ENCODE assay signal across 8 cellular contexts in the genomic region with DNA sequence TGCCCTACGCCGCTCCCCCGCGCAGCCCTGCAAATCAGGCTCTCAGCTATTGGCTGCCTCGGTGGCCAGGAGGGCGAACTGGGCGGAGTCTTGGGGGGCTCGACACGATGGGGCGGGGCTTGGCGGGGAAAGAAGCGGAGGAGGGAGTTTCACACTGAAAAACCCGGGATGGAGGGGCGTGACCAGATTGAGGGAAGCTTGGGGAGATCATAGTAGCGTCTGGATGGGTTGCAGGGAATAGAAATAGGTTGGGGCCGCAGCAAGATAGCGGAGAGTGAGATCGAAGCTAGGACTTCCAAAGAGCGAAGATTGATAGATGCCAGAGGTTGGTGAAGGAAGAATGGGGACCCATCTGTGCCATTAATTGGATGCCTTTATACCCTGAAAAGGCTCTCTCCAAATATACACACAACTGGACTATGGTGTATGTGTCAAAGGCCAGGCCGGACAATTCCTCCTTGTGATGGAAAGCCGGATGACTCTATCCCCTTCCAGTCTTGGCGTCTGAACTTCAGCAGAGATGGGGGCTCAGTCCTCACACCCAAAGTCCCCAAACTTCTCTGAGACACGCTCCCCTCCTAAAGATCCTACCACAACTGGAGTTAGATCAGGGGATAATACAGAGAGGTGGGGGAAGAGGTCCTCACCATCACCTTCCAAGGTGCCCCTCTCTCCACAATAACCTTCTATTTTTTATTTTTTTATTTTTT. TPM values are rescaled to one million over a fixed set of nuclear protein-coding genes. Genes with fewer than 3 reads are reported as not detected.
DNase-seq lines count a peak whose midpoint lies in the region; ATAC-seq and TF ChIP-seq lines count a peak whose summit lies in the region.

No MANE protein-coding gene starts in this region.

- peaks cover 30 to 90% of the 10 kb centered on the region in 2 donors for H3K27me3 ChIP-seq in left lung

- H3K9me3 ChIP-seq in T-helper 17 cell (ENCODE audit: control insufficient read depth, low read length, poor library complexity, severe bottlenecking), result no peaks in the 10 kb centered on the region
- H3K9me3 ChIP-seq in left lung, result no peaks in the 10 kb centered on the region

- intact Hi-C loops in left lung (cut with DNase I), result no loop called here

- peaks cover 14% of the 10 kb centered on the region for H3K4me1 Mint-ChIP-seq in T-helper 17 cell

- H3K36me3 Mint-ChIP-seq in T-helper 17 cell (ENCODE audit: low read depth), result peaks cover 6% of the 10 kb centered on the region

- no peak overlapping the region for H3K27ac Mint-ChIP-seq in T-helper 17 cell

- DNase-seq in activated CD4-positive, alpha-beta T cell treated with anti-CD3 and anti-CD28 coated beads for 24 hours (ENCODE audit: low read depth in 2 of 2), result peak; percentile 31 to 39
- DNase-seq in activated CD4-positive, alpha-beta T cell treated with anti-CD3 and anti-CD28 coated beads for 1 hour, result no peak
- DNase-seq in T-helper 17 cell (peak in 1 of 3 donors; percentile 28), cerebellar cortex (ENCODE audit: low spot score) (peak; percentile 78), left lung (no peak), AML-193 (lab: John Stamatoyannopoulos, UW) (no peak)
- DNase-seq in stimulated activated CD8-positive, alpha-beta memory T cell treated with anti-CD3 and anti-CD28 coated beads, Interleukin-2, amount 100 ng/mL, for 48 hours (ENCODE audit: low read depth in 2 of 2), result peak; percentile 58

- H3K27me3 Mint-ChIP-seq in T-helper 17 cell, result peaks cover 51% of the 10 kb centered on the region

- H3K4me1 ChIP-seq in left lung, result peaks cover 13 to 21% of the 10 kb centered on the region in 2 donors

- no peak for TF ChIP-seq CTCF in left lung (IDR thresholded peaks at IDR 0.05)

- peak overlapping the region; percentile 12 to 30 for H3K4me3 ChIP-seq in left lung

- H3K4me3 Mint-ChIP-seq in T-helper 17 cell, result peak overlapping the region; percentile 87

- ATAC-seq in T-helper 17 cell, result peak; percentile 54
- ATAC-seq in left lung, result peak; percentile 57
- ATAC-seq in GM21786 (IDR thresholded peaks at IDR 0.05; ENCODE audit: unreplicated experiment), result no peak

- H3K36me3 ChIP-seq in left lung, result no peaks in the 10 kb centered on the region

- no peak overlapping the region for H3K27ac ChIP-seq in left lung

RNA-seq across cellular contexts. Expression of a gene that starts 0.4 kb away (rescaled TPM):
- total RNA-seq in T-helper 17 cell (not detected), left lung (under 1 TPM; 0.17 to 0.55 TPM)

RNA-seq across cellular contexts. Expression of a gene that starts 26.0 kb away (rescaled TPM):
- total RNA-seq in T-helper 17 cell, result 1,000 to 10,000 TPM; 3,035 to 3,199 TPM
- total RNA-seq in left lung, result 1,000 to 10,000 TPM; 1,286 to 1,367 TPM

RNA-seq across cellular contexts. Expression of a gene that starts 28.7 kb away (rescaled TPM):
- total RNA-seq in T-helper 17 cell, result 10 to 100 TPM; 21.4 to 21.9 TPM
- total RNA-seq in left lung, result 10 to 100 TPM; 23.8 to 31.4 TPM

Comparison
In these comparisons a context has a peak if more than half of its experiments do, and no peak if none do; other contexts are left out.
1. DNase-seq: peak in activated CD4-positive, alpha-beta T cell treated with anti-CD3 and anti-CD28 coated beads for 24 hours (2 of 2), cerebellar cortex (single experiment) and stimulated activated CD8-positive, alpha-beta memory T cell treated with anti-CD3 and anti-CD28 coated beads, Interleukin-2, amount 100 ng/mL, for 48 hours (2 of 2); none in activated CD4-positive, alpha-beta T cell treated with anti-CD3 and anti-CD28 coated beads for 1 hour (single experiment), left lung (0 of 2) and AML-193 (0 of 2).